Comparison of ENCODE assay signal across 14 cellular contexts in genomic region chr6:43937236-43938177, GRCh38.
DNase-seq lines count a peak whose midpoint lies in the region; ATAC-seq, FAIRE-seq and TF ChIP-seq lines count a peak whose summit lies in the region.
"Had no signal": no experiment of that assay in that cellular context is flagged by ENCODE, and none has a peak within 500 bp of the region (broad histone marks: within the 10 kb centered on the region; RNA-seq: fewer than 3 reads in every experiment).

No MANE protein-coding gene starts in this region.

- H3K9me3 Mint-ChIP-seq in CD14-positive monocyte: peaks cover 0 to 2% (median 0%) of the 10 kb centered on the region in 7 donors
- H3K9me3 Mint-ChIP-seq in neural progenitor cell: no peaks in the 10 kb centered on the region
- H3K9me3 Mint-ChIP-seq: natural killer cell treated with Interleukin-12 subunit alpha and Interleukin-12 subunit beta and Interleukin-15 and Interleukin-18, amount 100 ng/mL, for 72 hours had no signal

- H3K4me1 Mint-ChIP-seq in CD14-positive monocyte (peaks cover 8% of the 10 kb centered on the region), neural progenitor cell (peaks cover 31% of the 10 kb centered on the region)

- no peak overlapping the region for H3K27ac ChIP-seq in RWPE2 (ENCODE audit: poor library complexity, severe bottlenecking)
- H3K27ac ChIP-seq in hepatocyte: peak overlapping the region; percentile 49
- peak overlapping the region; percentile 41 for H3K27ac ChIP-seq in psoas muscle
- no peak overlapping the region for H3K27ac ChIP-seq in neural progenitor cell
- H3K27ac ChIP-seq: right lobe of liver, transverse colon had no signal

- no peak for FAIRE-seq in GM12892 (lab: Jason Lieb, UNC)

- H3K4me3 ChIP-seq in RWPE2 (ENCODE audit: severe bottlenecking): no peak overlapping the region
- H3K4me3 ChIP-seq in hepatocyte: no peak overlapping the region
- no peak overlapping the region for H3K4me3 ChIP-seq in psoas muscle
- no peak overlapping the region for H3K4me3 ChIP-seq in neural progenitor cell
- H3K4me3 ChIP-seq: right lobe of liver, transverse colon had no signal

- H3K36me3 ChIP-seq in RWPE2 (ENCODE audit: low read depth) (no peaks in the 10 kb centered on the region), hepatocyte (replicated peaks; ENCODE audit: insufficient read depth, low read depth) (no peaks in the 10 kb centered on the region), psoas muscle (ENCODE audit: insufficient read depth in 1 of 2, low read depth in 1 of 2) (no peaks in the 10 kb centered on the region), neural progenitor cell (no peaks in the 10 kb centered on the region)
- H3K36me3 ChIP-seq: right lobe of liver, transverse colon had no signal

- H3K79me2 ChIP-seq in hepatocyte: no peaks in the 10 kb centered on the region
- no peaks in the 10 kb centered on the region for H3K79me2 ChIP-seq in neural progenitor cell (ENCODE audit: low read depth)

- H3K27me3 ChIP-seq in RWPE2 (ENCODE audit: insufficient read depth, poor library complexity, severe bottlenecking): no peaks in the 10 kb centered on the region
- H3K27me3 ChIP-seq in hepatocyte: no peaks in the 10 kb centered on the region
- no peaks in the 10 kb centered on the region for H3K27me3 ChIP-seq in psoas muscle (ENCODE audit: insufficient read depth in 3 of 3, low read length in 2 of 3)
- H3K27me3 ChIP-seq in neural progenitor cell: no peaks in the 10 kb centered on the region
- H3K27me3 ChIP-seq: right lobe of liver, transverse colon had no signal

- H3K9me3 ChIP-seq in RWPE2 (ENCODE audit: severe bottlenecking) (no peaks in the 10 kb centered on the region), hepatocyte (ENCODE audit: low read depth) (no peaks in the 10 kb centered on the region), psoas muscle (no peaks in the 10 kb centered on the region), neural progenitor cell (ENCODE audit: low read depth) (no peaks in the 10 kb centered on the region)
- H3K9me3 ChIP-seq: right lobe of liver, transverse colon had no signal

- WGBS in hepatocyte (ENCODE audit: low lambda C conversion rate, missing lambda C conversion rate): 42% methylated on average over 7 of the region's 7 CpGs
- WGBS in psoas muscle, 3 donors: 88 to 93% (median 90%) methylated on average over 7 of the region's 7 CpGs

- H3K9me2 ChIP-seq in hepatocyte (replicated peaks; ENCODE audit: insufficient read depth): no peaks in the 10 kb centered on the region

- H3F3A ChIP-seq in neural progenitor cell (ENCODE audit: low read depth): peaks cover 6% of the 10 kb centered on the region

- H3K4me2 ChIP-seq in hepatocyte (no peak overlapping the region), neural progenitor cell (no peak overlapping the region)

- no peaks in the 10 kb centered on the region for H3K4me1 ChIP-seq in RWPE2 (ENCODE audit: insufficient read depth, poor library complexity, severe bottlenecking)
- H3K4me1 ChIP-seq in hepatocyte (ENCODE audit: insufficient read depth): peaks cover 56% of the 10 kb centered on the region
- peaks cover 13% of the 10 kb centered on the region for H3K4me1 ChIP-seq in psoas muscle
- peaks cover 14% of the 10 kb centered on the region for H3K4me1 ChIP-seq in neural progenitor cell
- H3K4me1 ChIP-seq: right lobe of liver had no signal

- H4K20me1 ChIP-seq in hepatocyte (ENCODE audit: insufficient read depth, poor library complexity, severe bottlenecking) (no peaks in the 10 kb centered on the region), neural progenitor cell (ENCODE audit: low read depth) (no peaks in the 10 kb centered on the region)

- DNase-seq in CD14-positive monocyte (ENCODE audit: low spot score): peak; percentile 16
- peak; percentile 54 for DNase-seq in RWPE2 (ENCODE audit: low spot score)
- DNase-seq in hepatocyte (ENCODE audit: low spot score): peak; percentile 63
- peak in 1 of 2 donors; percentile 4 for DNase-seq in psoas muscle
- no peak for DNase-seq in effector CD4-positive, alpha-beta T cell
- no peak for DNase-seq in GM12892 (ENCODE audit: insufficient read length)
- no peak for DNase-seq in neural progenitor cell (ENCODE audit: low spot score)
- DNase-seq in activated gamma-delta T cell (lab: John Stamatoyannopoulos, UW): no peak
- DNase-seq: NCI-H146; SHP77; stimulated activated CD4-positive, alpha-beta T cell treated with anti-CD3 and anti-CD28 coated beads, Interleukin-4, amount 100 ng/mL, for 24 hours; transverse colon had no signal

- H3K27me3 Mint-ChIP-seq in CD14-positive monocyte (ENCODE audit: low read depth in 3 of 3) (peaks cover 2 to 9% (median 8%) of the 10 kb centered on the region in 3 donors), neural progenitor cell (ENCODE audit: insufficient read depth, low read depth) (peaks cover 4% of the 10 kb centered on the region)

- no peak for TF ChIP-seq POLR2A in GM12892 (IDR thresholded peaks at IDR 0.05; ENCODE audit: low read depth, low read length)

- H3K27ac Mint-ChIP-seq in CD14-positive monocyte: no peak overlapping the region
- H3K27ac Mint-ChIP-seq in neural progenitor cell: no peak overlapping the region
- H3K27ac Mint-ChIP-seq: natural killer cell treated with Interleukin-12 subunit alpha and Interleukin-12 subunit beta and Interleukin-15 and Interleukin-18, amount 100 ng/mL, for 72 hours had no signal

- H3K36me3 Mint-ChIP-seq in CD14-positive monocyte (no peaks in the 10 kb centered on the region), neural progenitor cell (no peaks in the 10 kb centered on the region)
- H3K36me3 Mint-ChIP-seq: natural killer cell treated with Interleukin-12 subunit alpha and Interleukin-12 subunit beta and Interleukin-15 and Interleukin-18, amount 100 ng/mL, for 72 hours had no signal

- ATAC-seq in RWPE2 (ENCODE audit: low read depth): peak; percentile 41; the same call in 2 of the 3 replicates
- ATAC-seq in psoas muscle: no peak
- ATAC-seq: natural killer cell treated with Interleukin-12 subunit alpha and Interleukin-12 subunit beta and Interleukin-15 and Interleukin-18, amount 100 ng/mL, for 72 hours; right lobe of liver had no signal

- intact Hi-C loops in CD14-positive monocyte (cut with micrococcal nuclease): no loop called here
- intact Hi-C loops in psoas muscle (cut with DNase I): no loop called here

- H3K4me3 Mint-ChIP-seq in CD14-positive monocyte (no peak overlapping the region), neural progenitor cell (no peak overlapping the region)
- H3K4me3 Mint-ChIP-seq: natural killer cell treated with Interleukin-12 subunit alpha and Interleukin-12 subunit beta and Interleukin-15 and Interleukin-18, amount 100 ng/mL, for 72 hours had no signal

- no peak overlapping the region for H3K9ac ChIP-seq in neural progenitor cell

- H2AFZ ChIP-seq in hepatocyte: no peak overlapping the region
- no peak overlapping the region for H2AFZ ChIP-seq in neural progenitor cell (replicated peaks)

- TF ChIP-seq CTCF in CD14-positive monocyte (IDR thresholded peaks at IDR 0.05) (no peak), RWPE2 (IDR thresholded peaks at IDR 0.05; ENCODE audit: poor library complexity, severe bottlenecking) (no peak), hepatocyte (IDR thresholded peaks at IDR 0.05; ENCODE audit: poor library complexity) (no peak), psoas muscle (IDR thresholded peaks at IDR 0.05) (no peak), neural progenitor cell (IDR thresholded peaks at IDR 0.05) (no peak)

Comparison
In these comparisons a context has a peak if more than half of its experiments do, and no peak if none do; other contexts are left out.
1. DNase-seq: peak in CD14-positive monocyte (single experiment), RWPE2 (single experiment) and hepatocyte (single experiment); none in effector CD4-positive, alpha-beta T cell (single experiment), GM12892 (single experiment), neural progenitor cell (single experiment) and activated gamma-delta T cell (single experiment).
2. H3K27ac ChIP-seq: peak in hepatocyte (single experiment) and psoas muscle (single experiment); none in RWPE2 (single experiment) and neural progenitor cell (single experiment).